12 cellular contexts compared by ENCODE assay signal in genomic region chr5:173592050-173592669, GRCh38. TPM values are rescaled to one million over a fixed set of nuclear protein-coding genes. Genes with fewer than 3 reads are reported as not detected.
DNase-seq lines count a peak whose midpoint lies in the region; ATAC-seq and TF ChIP-seq lines count a peak whose summit lies in the region.
"Had no signal": no experiment of that assay in that cellular context is flagged by ENCODE, and none has a peak within 500 bp of the region (broad histone marks: within the 10 kb centered on the region; RNA-seq: fewer than 3 reads in every experiment).

No MANE protein-coding gene starts in this region.

- CTCF ChIA-PET in HEK293T (lab: Yijun Ruan, JAX) = interaction anchor here (0.7 to 1.6 kb wide), 3 partner anchors 24 to 381 kb away, joined by 3 to 4 read pairs (median 3); partner anchors contain the start of gene BOD1
- CTCF ChIA-PET in activated CD8-positive, alpha-beta T cell treated with anti-CD3 and anti-CD28 coated beads for 36 hours (lab: Charles Lee) = interaction anchor here (0.8 to 1.9 kb wide), 10 partner anchors 9 to 384 kb away, joined by 3 to 8 read pairs (median 5); partner anchors contain the start of gene BOD1

- H3K4me1 Mint-ChIP-seq in activated CD8-positive, alpha-beta T cell treated with anti-CD3 and anti-CD28 coated beads for 36 hours (ENCODE audit: low read depth) = no peaks in the 10 kb centered on the region
- H3K4me1 Mint-ChIP-seq in naive B cell = no peaks in the 10 kb centered on the region

- H3K36me3 Mint-ChIP-seq in activated CD8-positive, alpha-beta T cell treated with anti-CD3 and anti-CD28 coated beads for 36 hours (ENCODE audit: low read depth) = peaks cover 42% of the 10 kb centered on the region
- H3K36me3 Mint-ChIP-seq in naive B cell = peaks cover 28 to 53% of the 10 kb centered on the region in 2 donors

- no peak for ATAC-seq in activated CD8-positive, alpha-beta T cell treated with anti-CD3 and anti-CD28 coated beads for 36 hours
- no peak for ATAC-seq in naive B cell (ENCODE audit: low read depth in 2 of 2)
- no peak for ATAC-seq in HG02571 (IDR thresholded peaks at IDR 0.05; ENCODE audit: unreplicated experiment)
- ATAC-seq: CD8-positive, alpha-beta T cell had no signal

- no peak overlapping the region for H3K4me3 Mint-ChIP-seq in activated CD8-positive, alpha-beta T cell treated with anti-CD3 and anti-CD28 coated beads for 36 hours
- H3K4me3 Mint-ChIP-seq in naive B cell = no peak overlapping the region
- H3K4me3 Mint-ChIP-seq: CD8-positive, alpha-beta T cell had no signal

- intact Hi-C loops in activated CD8-positive, alpha-beta T cell treated with anti-CD3 and anti-CD28 coated beads for 36 hours (cut with micrococcal nuclease) = no loop called here

- in situ Hi-C loops in G401 (cut with HindIII; ENCODE audit: low sequenced_read_pairs) = no loop called here

- POLR2A ChIA-PET in HEK293T (lab: Yijun Ruan, JAX) = interaction anchor here (0.6 kb wide), 1 partner anchor 447 kb away, joined by 3 read pairs; no protein-coding TSS in a partner anchor
- POLR2A ChIA-PET in activated CD8-positive, alpha-beta T cell treated with anti-CD3 and anti-CD28 coated beads for 36 hours (lab: Charles Lee) = interaction anchor here (0.8 kb wide), 1 partner anchor 10 kb away, joined by 3 read pairs; no protein-coding TSS in a partner anchor

- no peaks in the 10 kb centered on the region for H3K27me3 Mint-ChIP-seq in activated CD8-positive, alpha-beta T cell treated with anti-CD3 and anti-CD28 coated beads for 36 hours
- H3K27me3 Mint-ChIP-seq in naive B cell = no peaks in the 10 kb centered on the region

- no peak overlapping the region for H3K27ac Mint-ChIP-seq in activated CD8-positive, alpha-beta T cell treated with anti-CD3 and anti-CD28 coated beads for 36 hours
- H3K27ac Mint-ChIP-seq in naive B cell = peak overlapping the region in 4 of 6 donors; percentile 9 to 74 (median 42)
- H3K27ac Mint-ChIP-seq: CD8-positive, alpha-beta T cell had no signal

- DNase-seq in NCI-H82 (lab: John Stamatoyannopoulos, UW) (peak; percentile 24), NCI-H82 treated with DMSO at 0.1 percent for 48 hours (lab: John Stamatoyannopoulos, UW; ENCODE audit: unreplicated experiment) (no peak), HEK293T (ENCODE audit: extremely low spot score) (peak; percentile 41), naive B cell (no peak), G401 (ENCODE audit: low spot score) (no peak), cortex of kidney (lab: John Stamatoyannopoulos, UW) (no peak)
- peak; percentile 31 for DNase-seq in activated CD8-positive, alpha-beta T cell treated with anti-CD3 and anti-CD28 coated beads for 36 hours
- DNase-seq: central memory CD4-positive, alpha-beta T cell; Right ventricle myocardium superior; stomach had no signal

- peaks cover 50% of the 10 kb centered on the region for H3K9me3 Mint-ChIP-seq in activated CD8-positive, alpha-beta T cell treated with anti-CD3 and anti-CD28 coated beads for 36 hours
- peaks cover 16 to 73% (median 70%) of the 10 kb centered on the region in 7 donors for H3K9me3 Mint-ChIP-seq in naive B cell

- peak; percentile 82 for TF ChIP-seq CTCF in activated CD8-positive, alpha-beta T cell treated with anti-CD3 and anti-CD28 coated beads for 36 hours (IDR thresholded peaks at IDR 0.05)

TF ChIP-seq in HEK293T, 16 proteins besides CTCF, POLR2A, EP300 and RAD21:
- TF ChIP-seq PKNOX1 (IDR thresholded peaks at IDR 0.05) (no peak), SUZ12 (IDR thresholded peaks at IDR 0.05) (no peak), FOXA1 (IDR thresholded peaks at IDR 0.05) (no peak), TARDBP (IDR thresholded peaks at IDR 0.05) (no peak), ELF4 (IDR thresholded peaks at IDR 0.05) (no peak), ARNT (IDR thresholded peaks at IDR 0.05) (no peak)

RNA-seq across cellular contexts. Expression of gene BOD1, which starts 24.3 kb away (rescaled TPM):
- total RNA-seq in activated CD8-positive, alpha-beta T cell treated with anti-CD3 and anti-CD28 coated beads for 36 hours = 10 to 100 TPM; 28.1 to 28.7 TPM
- polyA plus RNA-seq in naive B cell (ENCODE audit: low read depth in 6 of 6) = 10 to 100 TPM; 12.3 to 34.2 (median 20.3) TPM
- total RNA-seq in G401 (2014; rRNA removed; shearing (Covaris generic)) = 85.4 and 98.6 TPM in 2 replicates

Comparison
In these comparisons a context has a peak if more than half of its experiments do, and no peak if none do; other contexts are left out.
1. DNase-seq: peak in NCI-H82 (single experiment), HEK293T (single experiment) and activated CD8-positive, alpha-beta T cell treated with anti-CD3 and anti-CD28 coated beads for 36 hours (single experiment); none in NCI-H82 treated with DMSO at 0.1 percent for 48 hours (single experiment), naive B cell (single experiment), G401 (single experiment) and cortex of kidney (single experiment).